In the genomic region with DNA sequence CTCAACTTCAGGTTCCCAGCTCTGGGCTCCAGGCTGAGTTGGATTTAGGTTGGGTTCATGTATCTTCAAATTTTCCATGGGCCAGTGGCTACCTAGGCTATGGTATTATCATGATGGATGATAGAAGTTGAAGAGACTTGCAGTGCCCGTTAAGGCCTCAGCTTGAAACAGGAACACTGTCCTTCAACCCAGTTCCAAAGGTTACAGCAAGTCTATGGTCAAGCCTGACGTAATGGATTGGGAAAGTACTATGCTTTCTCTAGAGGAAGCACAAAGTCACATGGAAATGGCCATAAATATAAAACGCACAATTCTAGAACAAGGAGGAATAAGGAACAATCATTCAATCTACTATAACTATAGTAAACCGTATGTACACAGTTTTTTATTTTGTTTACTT, we compare ENCODE assay signal across 16 cellular contexts.
A peak's percentile ranks its signal among the peaks of the same experiment; 100 is the strongest.
DNase-seq lines count a peak whose midpoint lies in the region; ATAC-seq and TF ChIP-seq lines count a peak whose summit lies in the region.
"Had no signal": no experiment of that assay in that cellular context is flagged by ENCODE, and none has a peak within 500 bp of the region (broad histone marks: within the 10 kb centered on the region; RNA-seq: fewer than 3 reads in every experiment).

No MANE protein-coding gene starts in this region.

- no peak overlapping the region for H3K4me3 ChIP-seq in hepatocyte
- no peak overlapping the region for H3K4me3 ChIP-seq in right lobe of liver
- H3K4me3 ChIP-seq in vagina = no peak overlapping the region
- H3K4me3 ChIP-seq: A549, GM12878, HAP-1 had no signal

- no peaks in the 10 kb centered on the region for H3K9me2 ChIP-seq in hepatocyte (replicated peaks; ENCODE audit: insufficient read depth)

- peak; percentile 12 for DNase-seq in MV-4-11 (lab: John Stamatoyannopoulos, UW)
- DNase-seq in hepatocyte (ENCODE audit: low spot score) = no peak
- DNase-seq in right lobe of liver = no peak
- no peak for DNase-seq in dermis blood vessel endothelial cell
- no peak for DNase-seq in vagina (ENCODE audit: extremely low spot score in 2 of 2)
- DNase-seq in HEK293T (ENCODE audit: extremely low spot score) = no peak
- DNase-seq: BE2C; CD4-positive, alpha-beta memory T cell; DMS79; GOT3 had no signal

- H3K27ac ChIP-seq in hepatocyte (peak overlapping the region; percentile 34), right lobe of liver (no peak overlapping the region), vagina (no peak overlapping the region)
- H3K27ac ChIP-seq: A549, C4-2B, HL-60 had no signal

- H3K27me3 ChIP-seq in hepatocyte (no peaks in the 10 kb centered on the region), right lobe of liver (no peaks in the 10 kb centered on the region), vagina (no peaks in the 10 kb centered on the region)
- H3K27me3 ChIP-seq: BE2C had no signal

- H3K4me2 ChIP-seq in hepatocyte = no peak overlapping the region
- H3K4me2 ChIP-seq: A549 had no signal

- H3K79me2 ChIP-seq in hepatocyte = no peaks in the 10 kb centered on the region

- H4K20me1 ChIP-seq in hepatocyte (ENCODE audit: insufficient read depth, poor library complexity, severe bottlenecking) = no peaks in the 10 kb centered on the region

- H3K36me3 ChIP-seq in hepatocyte (replicated peaks; ENCODE audit: insufficient read depth, low read depth) (no peaks in the 10 kb centered on the region), right lobe of liver (no peaks in the 10 kb centered on the region), vagina (no peaks in the 10 kb centered on the region)
- H3K36me3 ChIP-seq: BE2C, HAP-1 had no signal

- ATAC-seq in right lobe of liver = peak in 3 of 4 donors; percentile 28 to 50 (median 50)
- no peak for ATAC-seq in GM19035 (IDR thresholded peaks at IDR 0.05; ENCODE audit: unreplicated experiment)
- ATAC-seq: A549, GM12878 had no signal

- CTCF ChIA-PET in HEK293T (lab: Yijun Ruan, JAX) = no interaction called here

- no peak for TF ChIP-seq CTCF in hepatocyte (IDR thresholded peaks at IDR 0.05; ENCODE audit: poor library complexity)
- TF ChIP-seq CTCF in right lobe of liver (IDR thresholded peaks at IDR 0.05) = no peak
- no peak for TF ChIP-seq CTCF in vagina (IDR thresholded peaks at IDR 0.05)

- H3K4me1 ChIP-seq in hepatocyte (ENCODE audit: insufficient read depth) (no peaks in the 10 kb centered on the region), right lobe of liver (no peaks in the 10 kb centered on the region), vagina (no peaks in the 10 kb centered on the region)
- H3K4me1 ChIP-seq: A549, BE2C, HAP-1 had no signal

- H3K9me3 ChIP-seq in hepatocyte (ENCODE audit: low read depth) (no peaks in the 10 kb centered on the region), right lobe of liver (no peaks in the 10 kb centered on the region), vagina (no peaks in the 10 kb centered on the region)
- H3K9me3 ChIP-seq: A549, BE2C had no signal

- no peak overlapping the region for H2AFZ ChIP-seq in hepatocyte

- intact Hi-C loops in right lobe of liver (cut with DNase I) (no loop called here), vagina (cut with DNase I) (no loop called here)

- WGBS in hepatocyte (ENCODE audit: low lambda C conversion rate, missing lambda C conversion rate) = 90% methylated on average over 4 of the region's 4 CpGs
- WGBS in right lobe of liver (ENCODE audit: insufficient coverage, low coverage, low lambda C conversion rate, missing lambda C conversion rate) = 33% methylated on average over 4 of the region's 4 CpGs

- POLR2A ChIA-PET in HEK293T (lab: Yijun Ruan, JAX) = no interaction called here

- no peak for TF ChIP-seq POLR2A in right lobe of liver (IDR thresholded peaks at IDR 0.05)
- TF ChIP-seq POLR2A in vagina (IDR thresholded peaks at IDR 0.05) = no peak

TF ChIP-seq in HEK293T, 16 proteins besides CTCF, POLR2A, EP300 and RAD21:
- TF ChIP-seq L3MBTL2 (conservative IDR thresholded peaks at IDR 0.05) (no peak), ELF4 (IDR thresholded peaks at IDR 0.05) (no peak), FOXK2 (IDR thresholded peaks at IDR 0.05) (no peak), BHLHE40 (IDR thresholded peaks at IDR 0.05; ENCODE audit: borderline replicate concordance) (no peak), NFRKB (IDR thresholded peaks at IDR 0.05) (no peak), ARNT (IDR thresholded peaks at IDR 0.05) (no peak), FOXA1 (IDR thresholded peaks at IDR 0.05) (no peak), FOXM1 (IDR thresholded peaks at IDR 0.05; ENCODE audit: borderline replicate concordance) (no peak), SUZ12 (IDR thresholded peaks at IDR 0.05) (no peak), SP1 (IDR thresholded peaks at IDR 0.05) (no peak), CTBP1 (IDR thresholded peaks at IDR 0.05; ENCODE audit: borderline replicate concordance) (no peak)
- TF ChIP-seq, protein P1, sequence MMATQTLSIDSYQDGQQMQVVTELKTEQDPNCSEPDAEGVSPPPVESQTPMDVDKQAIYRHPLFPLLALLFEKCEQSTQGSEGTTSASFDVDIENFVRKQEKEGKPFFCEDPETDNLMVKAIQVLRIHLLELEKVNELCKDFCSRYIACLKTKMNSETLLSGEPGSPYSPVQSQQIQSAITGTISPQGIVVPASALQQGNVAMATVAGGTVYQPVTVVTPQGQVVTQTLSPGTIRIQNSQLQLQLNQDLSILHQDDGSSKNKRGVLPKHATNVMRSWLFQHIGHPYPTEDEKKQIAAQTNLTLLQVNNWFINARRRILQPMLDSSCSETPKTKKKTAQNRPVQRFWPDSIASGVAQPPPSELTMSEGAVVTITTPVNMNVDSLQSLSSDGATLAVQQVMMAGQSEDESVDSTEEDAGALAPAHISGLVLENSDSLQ (IDR thresholded peaks at IDR 0.05) = no peak
